Comparison of ENCODE assay signal across 17 cellular contexts in the genomic region with DNA sequence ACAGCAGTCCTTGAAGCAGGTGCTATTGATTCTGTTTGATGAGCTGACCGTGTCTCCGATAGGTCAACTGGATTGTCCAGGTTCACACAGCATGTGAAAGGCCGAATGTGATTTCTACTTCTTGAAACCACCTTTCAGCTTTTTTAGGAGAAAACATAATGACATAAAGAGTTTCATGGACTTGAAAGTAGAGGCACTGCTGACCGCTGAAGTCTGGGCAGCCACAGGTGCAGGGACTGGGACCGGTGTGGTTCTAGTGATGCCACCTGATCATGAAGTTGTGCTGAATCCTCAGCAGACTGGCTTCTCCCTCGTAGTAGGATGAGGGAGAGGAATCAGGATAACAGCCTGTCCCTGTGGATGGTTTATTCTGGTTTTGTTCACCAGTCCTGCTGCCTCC.
DNase-seq lines count a peak whose midpoint lies in the region; ATAC-seq, FAIRE-seq and TF ChIP-seq lines count a peak whose summit lies in the region.
"Had no signal": no experiment of that assay in that cellular context is flagged by ENCODE, and none has a peak within 500 bp of the region (broad histone marks: within the 10 kb centered on the region; RNA-seq: fewer than 3 reads in every experiment).

No MANE protein-coding gene starts in this region.

- POLR2A ChIA-PET in GM10248 (lab: Yijun Ruan, JAX): no interaction called here

- H3K9ac ChIP-seq in duodenal mucosa (ENCODE audit: low read depth in 1 of 2, low read length in 2 of 2) (no peak overlapping the region), rectal smooth muscle tissue (ENCODE audit: low read length) (no peak overlapping the region)

- no peaks in the 10 kb centered on the region for H3K27me3 ChIP-seq in heart left ventricle
- no peaks in the 10 kb centered on the region for H3K27me3 ChIP-seq in duodenal mucosa (ENCODE audit: control insufficient read depth in 1 of 2, insufficient read depth in 2 of 2, low read length in 2 of 2)
- no peaks in the 10 kb centered on the region for H3K27me3 ChIP-seq in rectal smooth muscle tissue (ENCODE audit: control insufficient read depth, insufficient read depth, low read length)

- H3K27ac ChIP-seq in heart left ventricle: peak overlapping the region; percentile 37 to 93 (median 86)
- H3K27ac ChIP-seq in duodenal mucosa (ENCODE audit: low read depth, low read length): peak overlapping the region; percentile 17
- peak overlapping the region; percentile 97 for H3K27ac ChIP-seq in rectal smooth muscle tissue (ENCODE audit: low read depth, low read length)

- H3K9me3 ChIP-seq in heart left ventricle (no peaks in the 10 kb centered on the region), duodenal mucosa (ENCODE audit: control insufficient read depth in 1 of 2, low read length in 2 of 2) (no peaks in the 10 kb centered on the region)

- H3K4me3 ChIP-seq in heart left ventricle (no peak overlapping the region), duodenal mucosa (ENCODE audit: low read depth in 1 of 2, low read length in 2 of 2) (no peak overlapping the region), rectal smooth muscle tissue (ENCODE audit: low read length) (no peak overlapping the region), foreskin fibroblast (ENCODE audit: low read depth in 1 of 2, low read length in 2 of 2) (no peak overlapping the region)

- peak; percentile 9 for FAIRE-seq in urothelium cell line (lab: Jason Lieb, UNC)

- H3K4me1 ChIP-seq in heart left ventricle (peaks cover 5 to 94% (median 74%) of the 10 kb centered on the region in 12 donors), duodenal mucosa (ENCODE audit: control insufficient read depth in 1 of 2, insufficient read depth in 2 of 2, low read length in 2 of 2) (peaks cover 53 to 56% of the 10 kb centered on the region in 2 donors), rectal smooth muscle tissue (ENCODE audit: control insufficient read depth, insufficient read depth, low read length) (peaks cover 57% of the 10 kb centered on the region)

- CTCF ChIA-PET in GM10248 (lab: Yijun Ruan, JAX): interaction anchor here (1.1 to 4.6 kb wide), 9 partner anchors 8 to 276 kb away, joined by 3 to 40 read pairs (median 5); no protein-coding TSS in a partner anchor

- 93 to 96% (median 96%) methylated on average over 6 of the region's 6 CpGs for WGBS in heart left ventricle, 4 donors

- ATAC-seq in heart left ventricle (no peak), Right ventricle myocardium inferior (no peak)
- ATAC-seq: activated CD4-positive, alpha-beta T cell treated with anti-CD3 and anti-CD28 coated beads for 36 hours had no signal

- DNase-seq in heart left ventricle (no peak), Right ventricle myocardium inferior (ENCODE audit: missing footprints) (no peak), urothelium cell line (ENCODE audit: low spot score) (no peak), foreskin fibroblast (no peak), GM10248 (ENCODE audit: extremely low spot score) (no peak), GM10266 (ENCODE audit: extremely low spot score) (no peak)
- DNase-seq: activated CD4-positive, alpha-beta T cell treated with anti-CD3 and anti-CD28 coated beads for 36 hours; activated T-cell treated with anti-CD3 and anti-CD28 coated beads for 4 hours; CD4-positive, alpha-beta memory T cell; EL; hippocampal formation; NCI-H2107; NCI-H82; SIG-M5; stimulated activated CD4-positive, alpha-beta T cell treated with anti-CD3 and anti-CD28 coated beads, Interleukin-12 subunit alpha, Interleukin-12 subunit beta, amount 100 ng/mL, for 4 hours had no signal

- intact Hi-C loops in heart left ventricle (cut with DNase I): loop anchor here in 8 of 10 donors (5.0 to 10.0 kb wide), 5 partner anchors 53 to 107 kb away; no protein-coding TSS in a partner anchor
- intact Hi-C loops in Right ventricle myocardium inferior (cut with DNase I): loop anchor here (2.0 to 5.0 kb wide), 3 partner anchors 37 to 107 kb away; no protein-coding TSS in a partner anchor

- no peak for TF ChIP-seq POLR2A in heart left ventricle (IDR thresholded peaks at IDR 0.05)

- H3K36me3 ChIP-seq in heart left ventricle: peaks cover 0 to 40% (median 7%) of the 10 kb centered on the region in 9 donors
- H3K36me3 ChIP-seq in duodenal mucosa (ENCODE audit: control insufficient read depth in 1 of 2, insufficient read depth in 2 of 2, low read length in 2 of 2): peaks cover 6 to 17% of the 10 kb centered on the region in 2 donors
- no peaks in the 10 kb centered on the region for H3K36me3 ChIP-seq in rectal smooth muscle tissue (ENCODE audit: control insufficient read depth, insufficient read depth, low read length)

- no peak for TF ChIP-seq CTCF in heart left ventricle (IDR thresholded peaks at IDR 0.05)
- no peak for TF ChIP-seq CTCF in foreskin fibroblast (IDR thresholded peaks at IDR 0.05; ENCODE audit: low read depth, low read length)
- TF ChIP-seq CTCF in GM10248 (IDR thresholded peaks at IDR 0.05; ENCODE audit: control extremely low read depth, extremely low read depth, low read depth, missing control alignments): no peak
- no peak for TF ChIP-seq CTCF in GM10266 (IDR thresholded peaks at IDR 0.05; ENCODE audit: control insufficient read depth, insufficient read depth, low read depth, missing control alignments)

Comparison
In these comparisons a context has a peak if more than half of its experiments do, and no peak if none do; other contexts are left out.
1. H3K27ac ChIP-seq: peak in every context shown above with its lines; median percentile 97 in rectal smooth muscle tissue; 86 in heart left ventricle; 17 in duodenal mucosa.